ENCODE assay signal across 25 cellular contexts in genomic region chr20:16312998-16313397, GRCh38.
DNase-seq lines count a peak whose midpoint lies in the region; ATAC-seq, FAIRE-seq and TF ChIP-seq lines count a peak whose summit lies in the region.
"Had no signal": no experiment of that assay in that cellular context is flagged by ENCODE, and none has a peak within 500 bp of the region (broad histone marks: within the 10 kb centered on the region; RNA-seq: fewer than 3 reads in every experiment).

No MANE protein-coding gene starts in this region.

- intact Hi-C loops in HepG2 (cut with micrococcal nuclease; ENCODE audit: unreplicated experiment): no loop called here
- intact Hi-C loops in right lobe of liver (cut with DNase I): no loop called here
- intact Hi-C loops in IMR-90 (cut with micrococcal nuclease): no loop called here
- intact Hi-C loops in K562 (cut with micrococcal nuclease): no loop called here

- H3K14ac ChIP-seq in IMR-90 (replicated peaks; ENCODE audit: low read depth, low read length): no peak overlapping the region

- no peak overlapping the region for H3K23ac ChIP-seq in IMR-90 (ENCODE audit: low read depth, low read length)

- TF ChIP-seq CTCF in HepG2 (CRISPR knock-in tag; IDR thresholded peaks at IDR 0.05): no peak
- TF ChIP-seq CTCF in right lobe of liver (IDR thresholded peaks at IDR 0.05): no peak
- no peak for TF ChIP-seq CTCF in IMR-90 (conservative IDR thresholded peaks at IDR 0.05; ENCODE audit: low read depth, low read length)
- no peak for TF ChIP-seq CTCF in K562 (IDR thresholded peaks at IDR 0.05 in 2 of 3, conservative IDR thresholded peaks at IDR 0.05 in 1 of 3; ENCODE audit: insufficient read depth in 2 of 3, low read depth in 1 of 3, low read length in 3 of 3)

- no peak overlapping the region for H3K9ac ChIP-seq in HepG2 (ENCODE audit: insufficient read depth, low read depth, low read length)
- no peak overlapping the region for H3K9ac ChIP-seq in IMR-90 (ENCODE audit: low read depth, low read length)
- no peak overlapping the region for H3K9ac ChIP-seq in K562 (ENCODE audit: insufficient read depth in 1 of 2, low read depth in 2 of 2, low read length in 2 of 2)
- H3K9ac ChIP-seq: BLaER1 had no signal

- CTCF ChIA-PET in HepG2 (lab: Yijun Ruan, JAX; ENCODE audit: low intra/inter-chr PET ratio, low total read pairs): no interaction called here
- CTCF ChIA-PET in IMR-90 (lab: Yijun Ruan, JAX): no interaction called here
- CTCF ChIA-PET in K562 (lab: Yijun Ruan, JAX; ENCODE audit: low intra/inter-chr PET ratio): no interaction called here

- no peak overlapping the region for H2BK120ac ChIP-seq in IMR-90 (ENCODE audit: low read depth, low read length)

- no peak overlapping the region for H3K18ac ChIP-seq in IMR-90 (ENCODE audit: low read depth, low read length)

- no peak overlapping the region for H4K5ac ChIP-seq in IMR-90 (ENCODE audit: low read depth, low read length)

- POLR2A ChIA-PET in HepG2 (lab: Yijun Ruan, JAX): no interaction called here
- POLR2A ChIA-PET in IMR-90 (lab: Charles Lee; ENCODE audit: unreplicated experiment): no interaction called here
- POLR2A ChIA-PET in K562 (lab: Yijun Ruan, JAX): no interaction called here

- no peak overlapping the region for H2BK20ac ChIP-seq in IMR-90 (ENCODE audit: low read depth, low read length)

- no peak overlapping the region for H4K91ac ChIP-seq in IMR-90 (ENCODE audit: insufficient read depth, low read depth, low read length)

- TF ChIP-seq EP300 in HepG2 (IDR thresholded peaks at IDR 0.05; ENCODE audit: low read depth in 2 of 2, low read length in 2 of 2) (no peak), HepG2 (CRISPR knock-in tag; IDR thresholded peaks at IDR 0.05; ENCODE audit: borderline replicate concordance) (no peak), K562 (IDR thresholded peaks at IDR 0.05; ENCODE audit: low read length) (no peak)

- H2BK15ac ChIP-seq in IMR-90 (ENCODE audit: low read depth, low read length): no peak overlapping the region

- H3K79me2 ChIP-seq in HepG2 (ENCODE audit: insufficient read depth, low read length) (no peaks in the 10 kb centered on the region), K562 (ENCODE audit: control insufficient read depth, insufficient read depth, low read length) (no peaks in the 10 kb centered on the region)

- H3K9me3 ChIP-seq in HepG2 (ENCODE audit: low read length) (no peaks in the 10 kb centered on the region), right lobe of liver (no peaks in the 10 kb centered on the region), IMR-90 (ENCODE audit: control insufficient read depth, insufficient read depth, low read length) (no peaks in the 10 kb centered on the region), K562 (replicated peaks; ENCODE audit: control insufficient read depth, insufficient read depth, low read depth, low read length) (no peaks in the 10 kb centered on the region)
- H3K9me3 ChIP-seq: BE2C had no signal

- H3K4ac ChIP-seq in IMR-90 (ENCODE audit: low read depth, low read length): no peak overlapping the region

- H3K79me1 ChIP-seq in IMR-90 (ENCODE audit: low read depth in 1 of 2, low read length in 2 of 2): no peaks in the 10 kb centered on the region; a peak in 1 of 4 replicates

- H3K36me3 ChIP-seq in HepG2 (replicated peaks in 1 of 2; ENCODE audit: control insufficient read depth in 1 of 2, insufficient read depth in 2 of 2, low read length in 2 of 2): peaks cover 0 to 5% of the 10 kb centered on the region in 2 experiments; a peak in 2 of 5 replicates
- no peaks in the 10 kb centered on the region for H3K36me3 ChIP-seq in right lobe of liver
- no peaks in the 10 kb centered on the region for H3K36me3 ChIP-seq in IMR-90 (ENCODE audit: control insufficient read depth, insufficient read depth, low read length)
- H3K36me3 ChIP-seq in K562 (ENCODE audit: control insufficient read depth, insufficient read depth, low read length): no peaks in the 10 kb centered on the region
- H3K36me3 ChIP-seq: BE2C had no signal

- TF ChIP-seq POLR2A in HepG2 (IDR thresholded peaks at IDR 0.05; ENCODE audit: insufficient read depth in 1 of 2, low read depth in 2 of 2, low read length in 2 of 2) (no peak), right lobe of liver (IDR thresholded peaks at IDR 0.05) (no peak), IMR-90 (IDR thresholded peaks at IDR 0.05; ENCODE audit: low read depth, low read length) (no peak), K562 (conservative IDR thresholded peaks at IDR 0.05) (no peak), GM12892 (IDR thresholded peaks at IDR 0.05; ENCODE audit: low read depth, low read length) (no peak)

- H4K8ac ChIP-seq in IMR-90 (ENCODE audit: low read depth in 2 of 2, low read length in 2 of 2): no peak overlapping the region

- in situ Hi-C loops in HepG2 (cut with HindIII; ENCODE audit: extremely low pct_ligation_motif_present, low pct_unique_long_range_greater_than_20kb) (no loop called here), IMR-90 (cut with MboI; ENCODE audit: low sequenced_read_pairs) (no loop called here), K562 (cut with MboI) (no loop called here)

- DNase-seq in HepG2 (ENCODE audit: low spot score) (no peak), right lobe of liver (no peak), IMR-90 (no peak), K562 (ENCODE audit: extremely low read depth in 1 of 4, low spot score in 3 of 4) (no peak), GM03348 (ENCODE audit: low spot score) (no peak), GM12892 (ENCODE audit: insufficient read length) (no peak), dedifferentiated amniotic fluid mesenchymal stem cell (ENCODE audit: extremely low spot score) (no peak)
- DNase-seq: ACHN; BE2C; C1 segment of cervical spinal cord; CD4-positive, alpha-beta memory T cell; CD4-positive, CD25-positive, alpha-beta regulatory T cell; CD8-positive, alpha-beta memory T cell; COR-L47; DMS 273 treated with DMSO at 0.1 percent for 48 hours; DMS153; DMS53; DMS79; DND-41; EL; GF-D8 had no signal

- no peaks in the 10 kb centered on the region for H3K4me1 ChIP-seq in HepG2 (ENCODE audit: insufficient read depth, low read length)
- no peaks in the 10 kb centered on the region for H3K4me1 ChIP-seq in right lobe of liver
- H3K4me1 ChIP-seq in IMR-90 (ENCODE audit: control insufficient read depth, insufficient read depth, low read length): peaks cover 4% of the 10 kb centered on the region
- H3K4me1 ChIP-seq in K562 (replicated peaks in 1 of 2; ENCODE audit: control insufficient read depth in 2 of 2, insufficient read depth in 2 of 2, low read length in 2 of 2): no peaks in the 10 kb centered on the region
- H3K4me1 ChIP-seq: BE2C had no signal

- dilution Hi-C loops in IMR-90 (cut with HindIII; ENCODE audit: low sequenced_read_pairs, unreplicated experiment): no loop called here

- H3K4me2 ChIP-seq in HepG2 (ENCODE audit: low read depth, low read length) (no peak overlapping the region), IMR-90 (ENCODE audit: low read depth, low read length) (no peak overlapping the region), K562 (ENCODE audit: insufficient read depth, low read length) (no peak overlapping the region)
- H3K4me2 ChIP-seq: BLaER1 had no signal

- H4K20me1 ChIP-seq in HepG2 (ENCODE audit: insufficient read depth, low read length) (no peaks in the 10 kb centered on the region), IMR-90 (ENCODE audit: insufficient read depth, low read length) (no peaks in the 10 kb centered on the region), K562 (replicated peaks; ENCODE audit: control insufficient read depth, insufficient read depth, low read length) (no peaks in the 10 kb centered on the region)
- H4K20me1 ChIP-seq: BLaER1 had no signal

- no peak overlapping the region for H2AK5ac ChIP-seq in IMR-90 (ENCODE audit: low read depth, low read length)

- H3K4me3 ChIP-seq in HepG2 (replicated peaks in 1 of 3; ENCODE audit: insufficient read depth in 1 of 3, low read depth in 2 of 3, low read length in 3 of 3): no peak overlapping the region
- H3K4me3 ChIP-seq in right lobe of liver: no peak overlapping the region
- no peak overlapping the region for H3K4me3 ChIP-seq in IMR-90 (ENCODE audit: insufficient read depth, low read depth, low read length)
- H3K4me3 ChIP-seq in K562: no peak overlapping the region
- H3K4me3 ChIP-seq: BLaER1, GM12878 had no signal

- no peak overlapping the region for H2AFZ ChIP-seq in HepG2 (ENCODE audit: low read length)
- no peak overlapping the region for H2AFZ ChIP-seq in IMR-90 (replicated peaks; ENCODE audit: low read length, poor library complexity)
- no peak overlapping the region for H2AFZ ChIP-seq in K562 (ENCODE audit: low read depth, low read length)

- H3K9me1 ChIP-seq in IMR-90 (ENCODE audit: insufficient read depth, low read length) (peaks cover 3% of the 10 kb centered on the region; the same call in 1 of the 2 replicates), K562 (ENCODE audit: control insufficient read depth, insufficient read depth, low read length) (no peaks in the 10 kb centered on the region)

- TF ChIP-seq RAD21 in HepG2 (CRISPR knock-in tag; IDR thresholded peaks at IDR 0.05): no peak
- no peak for TF ChIP-seq RAD21 in IMR-90 (IDR thresholded peaks at IDR 0.05; ENCODE audit: low read length)
- TF ChIP-seq RAD21 in K562 (CRISPR knock-in tag; conservative IDR thresholded peaks at IDR 0.05 in 1 of 2, IDR thresholded peaks at IDR 0.05 in 1 of 2): no peak

- H3K56ac ChIP-seq in IMR-90 (ENCODE audit: extremely low read depth, insufficient read depth, low read length): no peak overlapping the region

- H2BK5ac ChIP-seq in IMR-90 (ENCODE audit: low read depth, low read length, poor library complexity, severe bottlenecking): no peak overlapping the region

- no peaks in the 10 kb centered on the region for H3K27me3 ChIP-seq in HepG2 (ENCODE audit: control insufficient read depth in 1 of 2, insufficient read depth in 2 of 2, low read length in 2 of 2)
- no peaks in the 10 kb centered on the region for H3K27me3 ChIP-seq in right lobe of liver
- H3K27me3 ChIP-seq in IMR-90 (ENCODE audit: control insufficient read depth, insufficient read depth, low read length): no peaks in the 10 kb centered on the region
- no peaks in the 10 kb centered on the region for H3K27me3 ChIP-seq in K562 (ENCODE audit: control insufficient read depth in 2 of 2, insufficient read depth in 2 of 2, low read length in 2 of 2)
- H3K27me3 ChIP-seq: BE2C had no signal

- FAIRE-seq in HepG2 (lab: Jason Lieb, UNC): no peak
- FAIRE-seq in K562 (lab: Jason Lieb, UNC): no peak
- FAIRE-seq in GM12892 (lab: Jason Lieb, UNC): no peak
- FAIRE-seq: G401.6, GM12878 had no signal

- no TSS peak for BruUV-seq in HepG2 (replicated peaks; lab: Mats Ljungman, UMichigan)
- no TSS peak for BruUV-seq in IMR-90 (replicated peaks; lab: Mats Ljungman, UMichigan)
- BruUV-seq in K562 (replicated peaks; lab: Mats Ljungman, UMichigan): no TSS peak

- no peak for ATAC-seq in HepG2
- ATAC-seq in right lobe of liver: no peak
- no peak for ATAC-seq in IMR-90 (ENCODE audit: low read depth)
- ATAC-seq in K562: no peak
- ATAC-seq: GM12878 had no signal

- H3K27ac ChIP-seq in HepG2 (ENCODE audit: extremely low read length, insufficient read depth, low read length) (no peak overlapping the region), right lobe of liver (no peak overlapping the region), IMR-90 (ENCODE audit: insufficient read depth, low read length) (no peak overlapping the region), K562 (ENCODE audit: extremely low read depth, low read depth, low read length) (no peak overlapping the region)
- H3K27ac ChIP-seq: 22Rv1, BLaER1 had no signal

- no peak overlapping the region for H2AK9ac ChIP-seq in IMR-90 (replicated peaks; ENCODE audit: low read depth, low read length, poor library complexity)

Comparison
In these comparisons a context has a peak if more than half of its experiments do, and no peak if none do; other contexts are left out.
1. Of the 241 proteins assayed by ChIP-seq in both HepG2 and K562: peak only in HepG2: MAFF and MAFK; only in K562: none; in both: none; in neither: 239.